Comparison of ENCODE assay signal across 1 cellular context in the genomic region with DNA sequence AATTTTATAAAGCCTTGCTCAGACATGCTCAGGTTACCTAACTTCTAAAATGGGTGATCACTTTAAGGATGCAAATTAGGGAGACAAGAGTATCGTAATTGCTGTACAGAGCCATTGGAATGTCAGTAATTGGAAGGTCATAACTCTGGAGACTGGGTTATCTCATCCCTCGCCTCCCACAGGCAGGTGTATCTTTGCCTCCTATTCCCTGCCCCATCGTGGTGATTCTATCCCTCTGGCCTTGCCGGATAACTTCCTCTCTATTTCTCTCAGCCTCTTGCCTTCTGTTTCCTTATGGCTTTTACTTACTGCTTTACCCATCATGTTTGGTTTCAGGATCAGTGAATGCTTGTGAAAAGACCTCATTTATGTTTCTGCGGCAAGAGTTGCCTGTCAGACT.
A peak's percentile ranks its signal among the peaks of the same experiment; 100 is the strongest.
TF ChIP-seq lines count a peak whose summit lies in the region.

No MANE protein-coding gene starts in this region.

TF ChIP-seq in K562, 482 proteins besides CTCF, POLR2A, EP300 and RAD21 (continued from another document):
- TF ChIP-seq BMI1 (IDR thresholded peaks at IDR 0.05; ENCODE audit: low read length) (no peak), CBFA2T3 (IDR thresholded peaks at IDR 0.05) (0 out of 2 replicates have a peak, but pooled peaks have one; percentile 7), MAFF (IDR thresholded peaks at IDR 0.05; ENCODE audit: low read length) (no peak), ELF1 (tag; IDR thresholded peaks at IDR 0.05) (no peak), GATA2 (CRISPR knock-in tag; IDR thresholded peaks at IDR 0.05) (0 out of 2 replicates have a peak, but pooled peaks have one; percentile 10), ZNF311 (CRISPR knock-in tag; IDR thresholded peaks at IDR 0.05) (no peak), POLR3A (IDR thresholded peaks at IDR 0.05; ENCODE audit: borderline replicate concordance, extremely low read depth, insufficient read depth, insufficient read length) (no peak), KDM1A (IDR thresholded peaks at IDR 0.05) (0 out of 4 replicates have a peak, but pooled peaks of 1 of the 2 experiments have one; percentile 16), RBM14 (IDR thresholded peaks at IDR 0.05; ENCODE audit: borderline replicate concordance, insufficient read depth, low read depth, low read length) (no peak), NRF1 (conservative IDR thresholded peaks at IDR 0.05 in 1 of 2, IDR thresholded peaks at IDR 0.05 in 1 of 2) (peak in 1 of 2 experiments; percentile 20; a peak in 2 of 4 replicates), CBX1 (IDR thresholded peaks at IDR 0.05; ENCODE audit: low read depth) (no peak), ZNF586 (CRISPR knock-in tag; conservative IDR thresholded peaks at IDR 0.05) (no peak), HDAC3 (IDR thresholded peaks at IDR 0.05; ENCODE audit: borderline replicate concordance, partially characterized antibody) (no peak), SMAD1 (IDR thresholded peaks at IDR 0.05; ENCODE audit: low read depth, low read length, partially characterized antibody) (no peak), XRCC5 (IDR thresholded peaks at IDR 0.05; ENCODE audit: low read depth, low read length) (no peak), E2F3 (CRISPR knock-in tag; IDR thresholded peaks at IDR 0.05) (no peak), MCM3 (IDR thresholded peaks at IDR 0.05) (no peak), CREB1 (IDR thresholded peaks at IDR 0.05) (no peak), CREB1 (CRISPR knock-in tag; IDR thresholded peaks at IDR 0.05) (no peak), ZNF224 (CRISPR knock-in tag; IDR thresholded peaks at IDR 0.05) (no peak), GABPB2 (CRISPR knock-in tag; conservative IDR thresholded peaks at IDR 0.05) (no peak)
- TF ChIP-seq, protein P1, sequence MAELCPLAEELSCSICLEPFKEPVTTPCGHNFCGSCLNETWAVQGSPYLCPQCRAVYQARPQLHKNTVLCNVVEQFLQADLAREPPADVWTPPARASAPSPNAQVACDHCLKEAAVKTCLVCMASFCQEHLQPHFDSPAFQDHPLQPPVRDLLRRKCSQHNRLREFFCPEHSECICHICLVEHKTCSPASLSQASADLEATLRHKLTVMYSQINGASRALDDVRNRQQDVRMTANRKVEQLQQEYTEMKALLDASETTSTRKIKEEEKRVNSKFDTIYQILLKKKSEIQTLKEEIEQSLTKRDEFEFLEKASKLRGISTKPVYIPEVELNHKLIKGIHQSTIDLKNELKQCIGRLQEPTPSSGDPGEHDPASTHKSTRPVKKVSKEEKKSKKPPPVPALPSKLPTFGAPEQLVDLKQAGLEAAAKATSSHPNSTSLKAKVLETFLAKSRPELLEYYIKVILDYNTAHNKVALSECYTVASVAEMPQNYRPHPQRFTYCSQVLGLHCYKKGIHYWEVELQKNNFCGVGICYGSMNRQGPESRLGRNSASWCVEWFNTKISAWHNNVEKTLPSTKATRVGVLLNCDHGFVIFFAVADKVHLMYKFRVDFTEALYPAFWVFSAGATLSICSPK (IDR thresholded peaks at IDR 0.05; ENCODE audit: borderline replicate concordance), result no peak
- TF ChIP-seq, protein P2, sequence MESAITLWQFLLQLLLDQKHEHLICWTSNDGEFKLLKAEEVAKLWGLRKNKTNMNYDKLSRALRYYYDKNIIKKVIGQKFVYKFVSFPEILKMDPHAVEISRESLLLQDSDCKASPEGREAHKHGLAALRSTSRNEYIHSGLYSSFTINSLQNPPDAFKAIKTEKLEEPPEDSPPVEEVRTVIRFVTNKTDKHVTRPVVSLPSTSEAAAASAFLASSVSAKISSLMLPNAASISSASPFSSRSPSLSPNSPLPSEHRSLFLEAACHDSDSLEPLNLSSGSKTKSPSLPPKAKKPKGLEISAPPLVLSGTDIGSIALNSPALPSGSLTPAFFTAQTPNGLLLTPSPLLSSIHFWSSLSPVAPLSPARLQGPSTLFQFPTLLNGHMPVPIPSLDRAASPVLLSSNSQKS (CRISPR knock-in tag; IDR thresholded peaks at IDR 0.05), result no peak
- TF ChIP-seq, protein P3, sequence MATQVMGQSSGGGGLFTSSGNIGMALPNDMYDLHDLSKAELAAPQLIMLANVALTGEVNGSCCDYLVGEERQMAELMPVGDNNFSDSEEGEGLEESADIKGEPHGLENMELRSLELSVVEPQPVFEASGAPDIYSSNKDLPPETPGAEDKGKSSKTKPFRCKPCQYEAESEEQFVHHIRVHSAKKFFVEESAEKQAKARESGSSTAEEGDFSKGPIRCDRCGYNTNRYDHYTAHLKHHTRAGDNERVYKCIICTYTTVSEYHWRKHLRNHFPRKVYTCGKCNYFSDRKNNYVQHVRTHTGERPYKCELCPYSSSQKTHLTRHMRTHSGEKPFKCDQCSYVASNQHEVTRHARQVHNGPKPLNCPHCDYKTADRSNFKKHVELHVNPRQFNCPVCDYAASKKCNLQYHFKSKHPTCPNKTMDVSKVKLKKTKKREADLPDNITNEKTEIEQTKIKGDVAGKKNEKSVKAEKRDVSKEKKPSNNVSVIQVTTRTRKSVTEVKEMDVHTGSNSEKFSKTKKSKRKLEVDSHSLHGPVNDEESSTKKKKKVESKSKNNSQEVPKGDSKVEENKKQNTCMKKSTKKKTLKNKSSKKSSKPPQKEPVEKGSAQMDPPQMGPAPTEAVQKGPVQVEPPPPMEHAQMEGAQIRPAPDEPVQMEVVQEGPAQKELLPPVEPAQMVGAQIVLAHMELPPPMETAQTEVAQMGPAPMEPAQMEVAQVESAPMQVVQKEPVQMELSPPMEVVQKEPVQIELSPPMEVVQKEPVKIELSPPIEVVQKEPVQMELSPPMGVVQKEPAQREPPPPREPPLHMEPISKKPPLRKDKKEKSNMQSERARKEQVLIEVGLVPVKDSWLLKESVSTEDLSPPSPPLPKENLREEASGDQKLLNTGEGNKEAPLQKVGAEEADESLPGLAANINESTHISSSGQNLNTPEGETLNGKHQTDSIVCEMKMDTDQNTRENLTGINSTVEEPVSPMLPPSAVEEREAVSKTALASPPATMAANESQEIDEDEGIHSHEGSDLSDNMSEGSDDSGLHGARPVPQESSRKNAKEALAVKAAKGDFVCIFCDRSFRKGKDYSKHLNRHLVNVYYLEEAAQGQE (CRISPR knock-in tag; IDR thresholded peaks at IDR 0.05; ENCODE audit: low read depth), result no peak
- TF ChIP-seq, protein P4, sequence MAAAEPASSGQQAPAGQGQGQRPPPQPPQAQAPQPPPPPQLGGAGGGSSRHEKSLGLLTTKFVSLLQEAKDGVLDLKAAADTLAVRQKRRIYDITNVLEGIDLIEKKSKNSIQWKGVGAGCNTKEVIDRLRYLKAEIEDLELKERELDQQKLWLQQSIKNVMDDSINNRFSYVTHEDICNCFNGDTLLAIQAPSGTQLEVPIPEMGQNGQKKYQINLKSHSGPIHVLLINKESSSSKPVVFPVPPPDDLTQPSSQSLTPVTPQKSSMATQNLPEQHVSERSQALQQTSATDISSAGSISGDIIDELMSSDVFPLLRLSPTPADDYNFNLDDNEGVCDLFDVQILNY (CRISPR knock-in tag; IDR thresholded peaks at IDR 0.05), result no peak
